14 cellular contexts compared by ENCODE assay signal in genomic region chr12:99454539-99455172, GRCh38.
DNase-seq lines count a peak whose midpoint lies in the region; ATAC-seq and TF ChIP-seq lines count a peak whose summit lies in the region.
"Had no signal": no experiment of that assay in that cellular context is flagged by ENCODE, and none has a peak within 500 bp of the region (broad histone marks: within the 10 kb centered on the region; RNA-seq: fewer than 3 reads in every experiment).

No MANE protein-coding gene starts in this region.

- TF ChIP-seq CTCF in GM23338 (conservative IDR thresholded peaks at IDR 0.05; ENCODE audit: low read depth in 2 of 2) (no peak), foreskin keratinocyte (conservative IDR thresholded peaks at IDR 0.05) (no peak), colonic mucosa (IDR thresholded peaks at IDR 0.05) (no peak)

- H3K27me3 ChIP-seq in GM23338 (ENCODE audit: insufficient read depth) (no peaks in the 10 kb centered on the region), foreskin keratinocyte (peaks cover 5% of the 10 kb centered on the region), colonic mucosa (no peaks in the 10 kb centered on the region)
- H3K27me3 ChIP-seq: MG63 had no signal

- no peak overlapping the region; the same call in 1 of the 2 replicates for H2AFZ ChIP-seq in GM23338

- H3K9me2 ChIP-seq in GM23338 (ENCODE audit: insufficient read depth): peaks cover 15% of the 10 kb centered on the region

- intact Hi-C loops in colonic mucosa (cut with DNase I): no loop called here

- H3K36me3 Mint-ChIP-seq in GM23338 (ENCODE audit: low read depth): no peaks in the 10 kb centered on the region
- H3K36me3 Mint-ChIP-seq: memory B cell had no signal

- ATAC-seq in GM18909 (IDR thresholded peaks at IDR 0.05; ENCODE audit: poor library complexity, unreplicated experiment) (peak; percentile 19), GM23338 (no peak), HG03432 (IDR thresholded peaks at IDR 0.05; ENCODE audit: unreplicated experiment) (peak; percentile 20), foreskin keratinocyte (peak; percentile 0)

- no peaks in the 10 kb centered on the region for H4K20me1 ChIP-seq in GM23338 (replicated peaks; ENCODE audit: insufficient read depth)

- H3K27me3 Mint-ChIP-seq in GM23338 (ENCODE audit: insufficient read depth, low read depth, poor library complexity): no peaks in the 10 kb centered on the region
- H3K27me3 Mint-ChIP-seq: activated T-cell treated with anti-CD3 and anti-CD28 coated beads, Interleukin-2, amount 50 U/mL, for 24 hours; memory B cell had no signal

- H3K4me1 ChIP-seq in GM23338 (ENCODE audit: insufficient read depth): 0 out of 2 replicates have a peak, but pooled peaks cover 8% of the 10 kb centered on the region
- peaks cover 10% of the 10 kb centered on the region for H3K4me1 ChIP-seq in foreskin keratinocyte
- H3K4me1 ChIP-seq in colonic mucosa: no peaks in the 10 kb centered on the region
- H3K4me1 ChIP-seq: HAP-1 had no signal

- H3F3A ChIP-seq in GM23338 (replicated peaks; ENCODE audit: low read depth): no peaks in the 10 kb centered on the region

- no peak for DNase-seq in GM23338 (ENCODE audit: low spot score)
- DNase-seq in foreskin keratinocyte: no peak
- no peak for DNase-seq in colonic mucosa
- DNase-seq in NCI-H748 treated with DMSO at 0.1 percent for 48 hours (lab: John Stamatoyannopoulos, UW): no peak
- no peak for DNase-seq in hypothalamus (lab: John Stamatoyannopoulos, UW)
- no peak for DNase-seq in OCI-M2 (lab: John Stamatoyannopoulos, UW; ENCODE audit: unreplicated experiment)
- DNase-seq: activated T-cell treated with anti-CD3 and anti-CD28 coated beads, Interleukin-2, amount 50 U/mL, for 24 hours; amygdala; dermis blood vessel endothelial cell had no signal

- H3K4me2 ChIP-seq in GM23338: no peak overlapping the region

- H3K4me3 Mint-ChIP-seq in GM23338: no peak overlapping the region
- H3K4me3 Mint-ChIP-seq: activated T-cell treated with anti-CD3 and anti-CD28 coated beads, Interleukin-2, amount 50 U/mL, for 24 hours; memory B cell had no signal

- peak overlapping the region; percentile 81; the same call in 1 of the 2 replicates for H3K27ac Mint-ChIP-seq in GM23338
- H3K27ac Mint-ChIP-seq: activated T-cell treated with anti-CD3 and anti-CD28 coated beads, Interleukin-2, amount 50 U/mL, for 24 hours; memory B cell had no signal

- no peaks in the 10 kb centered on the region; the same call in 2 of the 3 replicates for H3K9me3 Mint-ChIP-seq in GM23338

- H3K36me3 ChIP-seq in GM23338 (ENCODE audit: insufficient read depth) (no peaks in the 10 kb centered on the region), colonic mucosa (no peaks in the 10 kb centered on the region)
- H3K36me3 ChIP-seq: HAP-1, MG63 had no signal

- peaks cover 12% of the 10 kb centered on the region for H3K4me1 Mint-ChIP-seq in GM23338
- H3K4me1 Mint-ChIP-seq: memory B cell had no signal

- no peaks in the 10 kb centered on the region for H3K79me2 ChIP-seq in GM23338 (replicated peaks; ENCODE audit: insufficient read depth)

- H3K4me3 ChIP-seq in GM23338 (no peak overlapping the region), colonic mucosa (no peak overlapping the region)
- H3K4me3 ChIP-seq: HAP-1, MG63 had no signal

- H3K9me3 ChIP-seq in colonic mucosa: no peaks in the 10 kb centered on the region
- H3K9me3 ChIP-seq: HAP-1 had no signal

- no peak overlapping the region for H3K9ac ChIP-seq in colonic mucosa (ENCODE audit: low read depth in 2 of 2, low read length in 2 of 2)

- H3K27ac ChIP-seq in GM23338 (ENCODE audit: low read depth) (no peak overlapping the region), foreskin keratinocyte (no peak overlapping the region), colonic mucosa (no peak overlapping the region)

TF ChIP-seq in GM23338, 12 proteins besides CTCF, POLR2A, EP300 and RAD21:
- no peak for TF ChIP-seq EZH2phosphoT487 (IDR thresholded peaks at IDR 0.05; ENCODE audit: unreplicated experiment)
- TF ChIP-seq ZNF114 (CRISPR knock-in tag; IDR thresholded peaks at IDR 0.05): no peak
- TF ChIP-seq CREB1 (CRISPR knock-in tag; IDR thresholded peaks at IDR 0.05; ENCODE audit: low read depth): no peak
- TF ChIP-seq ZNF331 (CRISPR knock-in tag; IDR thresholded peaks at IDR 0.05; ENCODE audit: low read depth): no peak
- TF ChIP-seq POLR2AphosphoS5 (IDR thresholded peaks at IDR 0.05; ENCODE audit: low read depth): no peak
- TF ChIP-seq REST (IDR thresholded peaks at IDR 0.05; ENCODE audit: unreplicated experiment): no peak
- TF ChIP-seq STAT1 (IDR thresholded peaks at IDR 0.05; ENCODE audit: unreplicated experiment): no peak
- TF ChIP-seq ETS1 (IDR thresholded peaks at IDR 0.05): no peak
- no peak for TF ChIP-seq EZH2 (IDR thresholded peaks at IDR 0.05; ENCODE audit: low read depth, unreplicated experiment)
- no peak for TF ChIP-seq NANOG (IDR thresholded peaks at IDR 0.05; ENCODE audit: borderline replicate concordance)
- no peak for TF ChIP-seq JUNB (IDR thresholded peaks at IDR 0.05; ENCODE audit: unreplicated experiment)
